12 cellular contexts compared by ENCODE assay signal in genomic region chr4:113825272-113825671, GRCh38.
A peak's percentile ranks its signal among the peaks of the same experiment; 100 is the strongest.
DNase-seq lines count a peak whose midpoint lies in the region; ATAC-seq and TF ChIP-seq lines count a peak whose summit lies in the region.
"Had no signal": no experiment of that assay in that cellular context is flagged by ENCODE, and none has a peak within 500 bp of the region (broad histone marks: within the 10 kb centered on the region; RNA-seq: fewer than 3 reads in every experiment).

No MANE protein-coding gene starts in this region.

- no peak overlapping the region for H3K9ac ChIP-seq in smooth muscle cell (ENCODE audit: low read depth)
- H3K9ac ChIP-seq: parathyroid adenoma had no signal

- H3K4me2 ChIP-seq in smooth muscle cell, result peak overlapping the region; percentile 58

- no peaks in the 10 kb centered on the region for H3K79me2 ChIP-seq in smooth muscle cell (ENCODE audit: low read depth)
- H3K79me2 ChIP-seq: parathyroid adenoma had no signal

- peaks cover 3% of the 10 kb centered on the region for H3F3A ChIP-seq in smooth muscle cell (ENCODE audit: low read depth)

- H3K9me3 Mint-ChIP-seq in activated CD4-positive, alpha-beta memory T cell treated with anti-CD3 and anti-CD28 coated beads for 36 hours, result no peaks in the 10 kb centered on the region
- no peaks in the 10 kb centered on the region for H3K9me3 Mint-ChIP-seq in activated CD4-positive, alpha-beta memory T cell treated with anti-CD3 and anti-CD28 coated beads, Interleukin-2, amount 10 ng/mL, durations not matched to agents 7 days and 5 days
- H3K9me3 Mint-ChIP-seq: WTC11 had no signal

- POLR2A ChIA-PET in activated CD4-positive, alpha-beta memory T cell treated with anti-CD3 and anti-CD28 coated beads for 36 hours (lab: Charles Lee), result no interaction called here
- POLR2A ChIA-PET in activated CD4-positive, alpha-beta memory T cell treated with anti-CD3 and anti-CD28 coated beads, Interleukin-2, amount 10 ng/mL, durations not matched to agents 7 days and 5 days (lab: Charles Lee), result interaction anchor here (0.6 kb wide), 1 partner anchor 1924 kb away, joined by 3 read pairs; no protein-coding TSS in a partner anchor

- CTCF ChIA-PET in activated CD4-positive, alpha-beta memory T cell treated with anti-CD3 and anti-CD28 coated beads for 36 hours (lab: Charles Lee), result interaction anchor here (0.6 to 1.0 kb wide), 3 partner anchors 22 to 341 kb away, joined by 3 read pairs; no protein-coding TSS in a partner anchor
- CTCF ChIA-PET in activated CD4-positive, alpha-beta memory T cell treated with anti-CD3 and anti-CD28 coated beads, Interleukin-2, amount 10 ng/mL, durations not matched to agents 7 days and 5 days (lab: Charles Lee), result no interaction called here

- H2AFZ ChIP-seq in smooth muscle cell (ENCODE audit: low read depth), result no peak overlapping the region
- H2AFZ ChIP-seq: parathyroid adenoma had no signal

- H3K9me3 ChIP-seq in smooth muscle cell (replicated peaks; ENCODE audit: low read depth), result no peaks in the 10 kb centered on the region

- H3K27me3 ChIP-seq in smooth muscle cell (ENCODE audit: low read depth), result no peaks in the 10 kb centered on the region

- WGBS in smooth muscle cell (ENCODE audit: low lambda C conversion rate), result 15% methylated on average over 1 of the region's 1 CpG

- intact Hi-C loops in activated CD4-positive, alpha-beta memory T cell treated with anti-CD3 and anti-CD28 coated beads for 36 hours (cut with micrococcal nuclease), result no loop called here

- no peak overlapping the region for H3K27ac Mint-ChIP-seq in activated CD4-positive, alpha-beta memory T cell treated with anti-CD3 and anti-CD28 coated beads for 36 hours
- no peak overlapping the region for H3K27ac Mint-ChIP-seq in activated CD4-positive, alpha-beta memory T cell treated with anti-CD3 and anti-CD28 coated beads, Interleukin-2, amount 10 ng/mL, durations not matched to agents 7 days and 5 days
- H3K27ac Mint-ChIP-seq: WTC11 had no signal

- H3K27ac ChIP-seq in smooth muscle cell (ENCODE audit: low read depth), result peak overlapping the region; percentile 61
- H3K27ac ChIP-seq: epithelial cell of prostate, parathyroid adenoma had no signal

- no peaks in the 10 kb centered on the region for H3K27me3 Mint-ChIP-seq in activated CD4-positive, alpha-beta memory T cell treated with anti-CD3 and anti-CD28 coated beads for 36 hours
- H3K27me3 Mint-ChIP-seq in activated CD4-positive, alpha-beta memory T cell treated with anti-CD3 and anti-CD28 coated beads, Interleukin-2, amount 10 ng/mL, durations not matched to agents 7 days and 5 days, result no peaks in the 10 kb centered on the region

- TF ChIP-seq CTCF in smooth muscle cell (IDR thresholded peaks at IDR 0.05; ENCODE audit: borderline replicate concordance, insufficient read depth, poor library complexity, severe bottlenecking), result no peak

- H4K20me1 ChIP-seq in smooth muscle cell (ENCODE audit: low read depth), result no peaks in the 10 kb centered on the region

- DNase-seq in activated CD4-positive, alpha-beta memory T cell treated with anti-CD3 and anti-CD28 coated beads for 36 hours, result peak; percentile 24
- no peak for DNase-seq in activated CD4-positive, alpha-beta memory T cell treated with anti-CD3 and anti-CD28 coated beads, Interleukin-2, amount 10 ng/mL, durations not matched to agents 7 days and 5 days
- DNase-seq in NOMO-1 (lab: John Stamatoyannopoulos, UW; ENCODE audit: unreplicated experiment in 2 of 2) (peak; percentile 57 to 85), smooth muscle cell (lab: John Stamatoyannopoulos, UW; ENCODE audit: unreplicated experiment) (no peak), NCI-H2171 (lab: John Stamatoyannopoulos, UW) (no peak), NCI-H2081 (lab: John Stamatoyannopoulos, UW) (no peak)
- DNase-seq in stimulated activated CD8-positive, alpha-beta memory T cell treated with anti-CD3 and anti-CD28 coated beads, Interleukin-4, amount 100 ng/mL, for 48 hours, result no peak
- DNase-seq: trophoblast cell had no signal

- H3K4me1 ChIP-seq in smooth muscle cell (ENCODE audit: low read depth), result peaks cover 4% of the 10 kb centered on the region
- H3K4me1 ChIP-seq: parathyroid adenoma had no signal

- H3K4me3 ChIP-seq in smooth muscle cell, result no peak overlapping the region

- H3K36me3 ChIP-seq in smooth muscle cell (ENCODE audit: low read depth), result no peaks in the 10 kb centered on the region

- peaks cover 45% of the 10 kb centered on the region for H3K4me1 Mint-ChIP-seq in activated CD4-positive, alpha-beta memory T cell treated with anti-CD3 and anti-CD28 coated beads for 36 hours (ENCODE audit: low read depth)
- H3K4me1 Mint-ChIP-seq in activated CD4-positive, alpha-beta memory T cell treated with anti-CD3 and anti-CD28 coated beads, Interleukin-2, amount 10 ng/mL, durations not matched to agents 7 days and 5 days, result peaks cover 26% of the 10 kb centered on the region

- ATAC-seq in HG02870 (IDR thresholded peaks at IDR 0.05; ENCODE audit: unreplicated experiment), result peak; percentile 55
- ATAC-seq: WTC11 had no signal

- H3K4me3 Mint-ChIP-seq in activated CD4-positive, alpha-beta memory T cell treated with anti-CD3 and anti-CD28 coated beads for 36 hours, result no peak overlapping the region
- no peak overlapping the region for H3K4me3 Mint-ChIP-seq in activated CD4-positive, alpha-beta memory T cell treated with anti-CD3 and anti-CD28 coated beads, Interleukin-2, amount 10 ng/mL, durations not matched to agents 7 days and 5 days
- H3K4me3 Mint-ChIP-seq: WTC11 had no signal

- H3K36me3 Mint-ChIP-seq in activated CD4-positive, alpha-beta memory T cell treated with anti-CD3 and anti-CD28 coated beads for 36 hours, result no peaks in the 10 kb centered on the region
- H3K36me3 Mint-ChIP-seq in activated CD4-positive, alpha-beta memory T cell treated with anti-CD3 and anti-CD28 coated beads, Interleukin-2, amount 10 ng/mL, durations not matched to agents 7 days and 5 days (ENCODE audit: low read depth), result no peaks in the 10 kb centered on the region
- H3K36me3 Mint-ChIP-seq: WTC11 had no signal

Comparison
In these comparisons a context has a peak if more than half of its experiments do, and no peak if none do; other contexts are left out.
1. DNase-seq: peak in activated CD4-positive, alpha-beta memory T cell treated with anti-CD3 and anti-CD28 coated beads for 36 hours (single experiment) and NOMO-1 (2 of 2); none in activated CD4-positive, alpha-beta memory T cell treated with anti-CD3 and anti-CD28 coated beads, Interleukin-2, amount 10 ng/mL, durations not matched to agents 7 days and 5 days (single experiment), smooth muscle cell (single experiment), NCI-H2171 (single experiment), stimulated activated CD8-positive, alpha-beta memory T cell treated with anti-CD3 and anti-CD28 coated beads, Interleukin-4, amount 100 ng/mL, for 48 hours (single experiment) and NCI-H2081 (0 of 2).